ENCODE assay signal across 23 cellular contexts in the genomic region with DNA sequence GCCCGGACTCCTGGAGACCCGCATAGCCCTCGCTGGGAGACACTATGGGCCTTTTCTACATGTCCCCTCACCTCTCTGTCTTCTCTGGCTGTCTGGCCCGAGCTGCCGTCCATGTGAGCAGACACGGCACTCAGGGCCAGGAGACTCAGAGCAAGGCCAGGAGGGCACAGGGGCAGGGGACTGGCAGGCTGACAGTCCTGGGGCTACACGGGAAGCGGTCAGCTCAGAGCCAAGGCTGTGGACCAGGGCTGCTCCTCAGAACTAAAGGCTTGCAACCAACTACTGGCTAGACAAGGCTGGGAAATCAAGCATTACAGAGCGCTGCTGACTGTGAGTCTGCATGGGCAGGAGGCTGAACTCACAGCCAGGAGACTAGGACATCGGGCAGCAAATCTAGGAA. TPM values are rescaled to one million over a fixed set of nuclear protein-coding genes. Genes with fewer than 3 reads are reported as not detected.
DNase-seq lines count a peak whose midpoint lies in the region; ATAC-seq and TF ChIP-seq lines count a peak whose summit lies in the region.
"Had no signal": no experiment of that assay in that cellular context is flagged by ENCODE, and none has a peak within 500 bp of the region (broad histone marks: within the 10 kb centered on the region; RNA-seq: fewer than 3 reads in every experiment).

No MANE protein-coding gene starts in this region.

- TF ChIP-seq CTCF in chondrocyte (IDR thresholded peaks at IDR 0.05) (no peak), mesothelial cell of epicardium (IDR thresholded peaks at IDR 0.05; ENCODE audit: unreplicated experiment) (no peak), osteocyte (IDR thresholded peaks at IDR 0.05) (no peak)

- no peak overlapping the region for H3K4me3 Mint-ChIP-seq in chondrocyte (ENCODE audit: unreplicated experiment)
- no peak overlapping the region for H3K4me3 Mint-ChIP-seq in mesothelial cell of epicardium
- no peak overlapping the region for H3K4me3 Mint-ChIP-seq in osteocyte (ENCODE audit: unreplicated experiment)
- H3K4me3 Mint-ChIP-seq: CD8-positive, alpha-beta T cell had no signal

- H3K27me3 Mint-ChIP-seq in chondrocyte (ENCODE audit: low read depth) (peaks cover 12% of the 10 kb centered on the region), mesothelial cell of epicardium (ENCODE audit: low read depth) (no peaks in the 10 kb centered on the region), osteocyte (ENCODE audit: unreplicated experiment) (peaks cover 20% of the 10 kb centered on the region)

- H3K9me3 Mint-ChIP-seq in chondrocyte (ENCODE audit: low read depth) (no peaks in the 10 kb centered on the region), mesothelial cell of epicardium (no peaks in the 10 kb centered on the region), osteocyte (ENCODE audit: unreplicated experiment) (no peaks in the 10 kb centered on the region)
- H3K9me3 Mint-ChIP-seq: CD8-positive, alpha-beta T cell had no signal

- intact Hi-C loops in posterior vena cava (cut with DNase I): no loop called here
- intact Hi-C loops in left ventricle myocardium superior (cut with micrococcal nuclease): loop anchor here (10.0 kb wide), 1 partner anchor 54 kb away; a partner anchor contains a TSS

- H3K27ac Mint-ChIP-seq in chondrocyte (ENCODE audit: unreplicated experiment): no peak overlapping the region
- peak overlapping the region; percentile 27 for H3K27ac Mint-ChIP-seq in mesothelial cell of epicardium
- no peak overlapping the region for H3K27ac Mint-ChIP-seq in osteocyte (ENCODE audit: unreplicated experiment)
- H3K27ac Mint-ChIP-seq: CD8-positive, alpha-beta T cell had no signal

- ATAC-seq in left ventricle myocardium superior: no peak
- no peak for ATAC-seq in activated CD4-positive, CD25-positive, alpha-beta regulatory T cell treated with anti-CD3 and anti-CD28 coated beads, Interleukin-2, amount 50 U/mL, for 24 hours
- ATAC-seq: CD8-positive, alpha-beta T cell; HCT116; Panc1 had no signal

- peaks cover 28% of the 10 kb centered on the region for H3K4me1 Mint-ChIP-seq in chondrocyte (ENCODE audit: low read depth)
- peaks cover 38% of the 10 kb centered on the region for H3K4me1 Mint-ChIP-seq in mesothelial cell of epicardium
- peaks cover 38% of the 10 kb centered on the region for H3K4me1 Mint-ChIP-seq in osteocyte (ENCODE audit: unreplicated experiment)

- DNase-seq in G401 (ENCODE audit: low spot score) (peak; percentile 59), chondrocyte (ENCODE audit: low spot score) (peak; percentile 87), mesothelial cell of epicardium (ENCODE audit: low spot score in 2 of 2, unreplicated experiment in 2 of 2) (no peak), posterior vena cava (ENCODE audit: low spot score) (peak; percentile 43), iPS-NIHi11 (ENCODE audit: low spot score) (no peak), osteocyte (ENCODE audit: extremely low spot score, unreplicated experiment) (no peak), left ventricle myocardium superior (no peak)
- DNase-seq: AML-193; CD8-positive, alpha-beta T cell; DND-41; GOT3; Karpas-422; NCI-H1048; NCI-H1417 treated with DMSO at 0.1 percent for 48 hours; NCI-H1930; NCI-H345; NCI-H524; NCI-H774; SIG-M5; SK-N-SH had no signal

- in situ Hi-C loops in G401 (cut with HindIII; ENCODE audit: low sequenced_read_pairs): no loop called here

- H3K36me3 Mint-ChIP-seq in chondrocyte (ENCODE audit: low read depth) (no peaks in the 10 kb centered on the region), mesothelial cell of epicardium (no peaks in the 10 kb centered on the region), osteocyte (ENCODE audit: unreplicated experiment) (no peaks in the 10 kb centered on the region)
- H3K36me3 Mint-ChIP-seq: CD8-positive, alpha-beta T cell had no signal

RNA-seq across cellular contexts. Expression of a gene that starts 56.1 kb away (rescaled TPM):
- 1.3 and 12.7 TPM in 2 replicates for total RNA-seq in G401 (2014; rRNA removed; shearing (Covaris generic))
- total RNA-seq in chondrocyte (17.6 to 26.8 TPM (median 19.9 TPM) in 3 replicates), mesothelial cell of epicardium (159 to 180 TPM (median 165 TPM) in 3 replicates), posterior vena cava (10 to 100 TPM; 11.2 to 31.3 TPM), osteocyte (24.4 and 29.4 TPM in 2 replicates), left ventricle myocardium superior (15.9 TPM)

Comparison
In these comparisons a context has a peak if more than half of its experiments do, and no peak if none do; other contexts are left out.
1. DNase-seq: peak in G401 (single experiment), chondrocyte (single experiment) and posterior vena cava (single experiment); none in mesothelial cell of epicardium (0 of 2), iPS-NIHi11 (single experiment), osteocyte (single experiment) and left ventricle myocardium superior (single experiment).